ENCODE assay signal across 24 cellular contexts in genomic region chr6:92767101-92767500, GRCh38.
DNase-seq lines count a peak whose midpoint lies in the region; ATAC-seq and TF ChIP-seq lines count a peak whose summit lies in the region.
"Had no signal": no experiment of that assay in that cellular context is flagged by ENCODE, and none has a peak within 500 bp of the region (broad histone marks: within the 10 kb centered on the region; RNA-seq: fewer than 3 reads in every experiment).

No MANE protein-coding gene starts in this region.

- H3K27ac ChIP-seq in right atrium auricular region: no peak overlapping the region
- H3K27ac ChIP-seq: BLaER1 treated with 17β-estradiol and CSF1 and Interleukin-3, amounts not matched to agents 10 nM and 100 nM; SJSA1 had no signal

- H3K36me3 ChIP-seq in kidney epithelial cell (ENCODE audit: control insufficient read depth, insufficient read depth, low read length): no peaks in the 10 kb centered on the region
- H3K36me3 ChIP-seq in right atrium auricular region: no peaks in the 10 kb centered on the region
- H3K36me3 ChIP-seq: BLaER1 treated with 17β-estradiol and CSF1 and Interleukin-3, amounts not matched to agents 10 nM and 100 nM; SJSA1 had no signal

- ATAC-seq in HG02973 (IDR thresholded peaks at IDR 0.05; ENCODE audit: unreplicated experiment): no peak
- ATAC-seq: HepG2 had no signal

- H3K4me3 ChIP-seq in kidney epithelial cell (ENCODE audit: low read depth, low read length) (no peak overlapping the region), right atrium auricular region (no peak overlapping the region)
- H3K4me3 ChIP-seq: BLaER1 treated with 17β-estradiol and CSF1 and Interleukin-3, amounts not matched to agents 10 nM and 100 nM; SJSA1 had no signal

- DNase-seq in NCI-H82 (lab: John Stamatoyannopoulos, UW): peak; percentile 22
- DNase-seq in NCI-H82 treated with DMSO at 0.1 percent for 48 hours (lab: John Stamatoyannopoulos, UW; ENCODE audit: unreplicated experiment): no peak
- peak; percentile 13 for DNase-seq in NCI-H774 (lab: John Stamatoyannopoulos, UW)
- DNase-seq in kidney epithelial cell (ENCODE audit: low read depth): peak; percentile 1
- DNase-seq in posterior cingulate gyrus: no peak
- no peak for DNase-seq in right atrium auricular region (ENCODE audit: low spot score)
- DNase-seq: AML-193; CD4-positive, alpha-beta T cell; DMS79 treated with DMSO at 0.1 percent for 48 hours; GF-D8; Karpas-422; NCI-H1092 treated with DMSO at 0.1 percent for 48 hours; NCI-H146; NCI-H2081; NCI-H2171; NCI-H226; NCI-H510A; NCI-H748 treated with DMSO at 0.1 percent for 48 hours; Right ventricle myocardium superior; RPMI8226 had no signal

- H3K27me3 ChIP-seq in kidney epithelial cell (ENCODE audit: control insufficient read depth, insufficient read depth, low read length) (no peaks in the 10 kb centered on the region), right atrium auricular region (no peaks in the 10 kb centered on the region)
- H3K27me3 ChIP-seq: BLaER1 treated with 17β-estradiol and CSF1 and Interleukin-3, amounts not matched to agents 10 nM and 100 nM; SJSA1 had no signal

- intact Hi-C loops in posterior cingulate gyrus (cut with DNase I): no loop called here

- no peaks in the 10 kb centered on the region for H3K9me3 ChIP-seq in right atrium auricular region
- H3K9me3 ChIP-seq: SJSA1 had no signal

- H3K4me1 ChIP-seq in right atrium auricular region: no peaks in the 10 kb centered on the region
- H3K4me1 ChIP-seq: SJSA1 had no signal

- no peak for TF ChIP-seq CTCF in kidney epithelial cell (IDR thresholded peaks at IDR 0.05; ENCODE audit: insufficient read depth, low read length, poor library complexity, severe bottlenecking)
- TF ChIP-seq CTCF in right atrium auricular region (IDR thresholded peaks at IDR 0.05): no peak

Comparison
In these comparisons a context has a peak if more than half of its experiments do, and no peak if none do; other contexts are left out.
1. DNase-seq: peak in NCI-H82 (single experiment), NCI-H774 (single experiment) and kidney epithelial cell (single experiment); none in NCI-H82 treated with DMSO at 0.1 percent for 48 hours (single experiment), posterior cingulate gyrus (0 of 10) and right atrium auricular region (single experiment).